ENCODE assay signal across 29 cellular contexts in genomic region chr1:228745497-228745896, GRCh38.
"Had no signal": no experiment of that assay in that cellular context is flagged by ENCODE, and none has a peak within 500 bp of the region (broad histone marks: within the 10 kb centered on the region; RNA-seq: fewer than 3 reads in every experiment).

No MANE protein-coding gene starts in this region.

- H3K9me3 Mint-ChIP-seq: activated CD8-positive, alpha-beta T cell treated with anti-CD3 and anti-CD28 coated beads for 36 hours; activated T-cell treated with anti-CD3 and anti-CD28 coated beads, Interleukin-2, amount 50 U/mL, for 4 hours; activated T-helper 17 cell treated with anti-CD3 and anti-CD28 coated beads, Interleukin-2, amount 50 U/mL, for 72 hours; central memory CD8-positive, alpha-beta T cell; effector memory CD8-positive, alpha-beta T cell; WTC11 had no signal

- H3K4me3 Mint-ChIP-seq: activated CD8-positive, alpha-beta T cell treated with anti-CD3 and anti-CD28 coated beads for 36 hours; activated naive CD8-positive, alpha-beta T cell; activated T-cell treated with anti-CD3 and anti-CD28 coated beads, Interleukin-2, amount 50 U/mL, for 4 hours; activated T-helper 17 cell treated with anti-CD3 and anti-CD28 coated beads, Interleukin-2, amount 50 U/mL, for 72 hours; central memory CD8-positive, alpha-beta T cell; effector memory CD8-positive, alpha-beta T cell; T-helper 17 cell; WTC11 had no signal

- DNase-seq: activated CD4-positive, alpha-beta T cell treated with anti-CD3 and anti-CD28 coated beads for 1 hour; activated CD4-positive, alpha-beta T cell treated with anti-CD3 and anti-CD28 coated beads for 4 hours; activated CD4-positive, alpha-beta T cell treated with anti-CD3 and anti-CD28 coated beads, Interleukin-2, amount 50 U/mL, for 1 hour; activated CD4-positive, alpha-beta T cell treated with anti-CD3 and anti-CD28 coated beads, Interleukin-2, amount 50 U/mL, for 48 hours; activated CD8-positive, alpha-beta memory T cell treated with anti-CD3 and anti-CD28 coated beads for 24 hours; activated CD8-positive, alpha-beta T cell treated with anti-CD3 and anti-CD28 coated beads for 36 hours; activated effector memory CD4-positive, alpha-beta T cell treated with Interleukin-2 at 50 U/mL for 16 hours; activated gamma-delta T cell treated with Interleukin-2 at 50 U/mL for 16 hours; activated naive CD4-positive, alpha-beta T cell treated with anti-CD3 and anti-CD28 coated beads, Interleukin-2, amount 50 U/mL, for 16 hours; activated naive CD4-positive, alpha-beta T cell treated with Interleukin-2 at 50 U/mL for 16 hours; activated T-cell treated with anti-CD3 and anti-CD28 coated beads, Interleukin-2, amount 50 U/mL, for 4 hours; amniotic stem cell; brain microvascular endothelial cell; cortex of kidney; dermis blood vessel endothelial cell; effector CD4-positive, alpha-beta T cell; effector memory CD8-positive, alpha-beta T cell; erythroblast; foreskin keratinocyte; glutamatergic neuron; T-helper 1 cell; T-helper 17 cell had no signal

- H3K27me3 ChIP-seq: brain microvascular endothelial cell, esophagus muscularis mucosa, gastrocnemius medialis had no signal

- H3K9me3 ChIP-seq: esophagus muscularis mucosa, gastrocnemius medialis had no signal

- H3K27me3 Mint-ChIP-seq: activated CD8-positive, alpha-beta T cell treated with anti-CD3 and anti-CD28 coated beads for 36 hours; activated T-helper 17 cell treated with anti-CD3 and anti-CD28 coated beads, Interleukin-2, amount 50 U/mL, for 72 hours; central memory CD8-positive, alpha-beta T cell; effector memory CD8-positive, alpha-beta T cell; T-helper 17 cell had no signal

- ATAC-seq: activated CD8-positive, alpha-beta T cell treated with anti-CD3 and anti-CD28 coated beads for 36 hours; activated T-cell treated with anti-CD3 and anti-CD28 coated beads, Interleukin-2, amount 50 U/mL, for 4 hours; activated T-helper 17 cell treated with anti-CD3 and anti-CD28 coated beads, Interleukin-2, amount 50 U/mL, for 72 hours; effector memory CD8-positive, alpha-beta T cell; foreskin keratinocyte; T-helper 17 cell; WTC11 had no signal

- H3K4me1 ChIP-seq: foreskin keratinocyte had no signal

- H3K27ac ChIP-seq: brain microvascular endothelial cell, esophagus muscularis mucosa, foreskin keratinocyte, gastrocnemius medialis, VCaP had no signal

- H3K36me3 ChIP-seq: brain microvascular endothelial cell had no signal

- H3K27ac Mint-ChIP-seq: activated CD8-positive, alpha-beta T cell treated with anti-CD3 and anti-CD28 coated beads for 36 hours; activated naive CD8-positive, alpha-beta T cell; activated T-helper 17 cell treated with anti-CD3 and anti-CD28 coated beads, Interleukin-2, amount 50 U/mL, for 72 hours; effector memory CD8-positive, alpha-beta T cell; T-helper 17 cell; WTC11 had no signal

- H3K4me3 ChIP-seq: esophagus muscularis mucosa, gastrocnemius medialis had no signal
